24 cellular contexts compared by ENCODE assay signal in the genomic region with DNA sequence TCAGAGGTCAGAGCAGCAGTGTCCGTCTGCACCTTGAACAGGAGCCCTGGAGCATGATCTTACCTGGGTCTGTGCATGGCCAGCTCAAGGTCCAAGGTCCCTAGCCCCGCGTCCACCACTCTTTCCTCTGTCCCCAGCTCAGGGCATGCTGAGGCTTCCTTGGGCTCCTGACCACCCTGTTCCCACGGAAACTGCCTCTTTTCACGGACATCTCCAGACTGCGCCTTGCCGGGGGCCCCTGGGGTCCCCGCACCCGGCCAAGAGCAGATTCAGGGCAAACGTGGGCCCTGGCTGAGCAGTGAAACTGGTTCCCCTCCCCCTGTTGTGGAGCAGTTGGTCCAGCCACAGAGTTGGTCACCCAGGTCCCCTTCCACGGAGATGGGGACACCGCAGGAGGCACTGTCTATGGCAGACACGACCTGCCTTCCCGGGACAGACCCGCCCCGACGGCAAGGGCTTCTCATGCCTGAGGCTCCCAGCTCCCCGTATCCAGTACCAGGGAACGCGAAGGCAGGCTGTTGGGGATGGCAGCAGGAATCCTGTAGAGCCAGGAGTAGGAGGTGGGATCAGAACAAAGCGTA.
"Had no signal": no experiment of that assay in that cellular context is flagged by ENCODE, and none has a peak within 500 bp of the region (broad histone marks: within the 10 kb centered on the region; RNA-seq: fewer than 3 reads in every experiment).

No MANE protein-coding gene starts in this region.

- H3K4me1 Mint-ChIP-seq: naive thymus-derived CD8-positive, alpha-beta T cell; stimulated activated naive B cell treated with anti-CD40 and anti-IgM and Interleukin-4, amounts not matched to agents 10 μg/mL and 1 μg/mL and 100 μg/mL, for 72 hours had no signal

- H3K4me1 ChIP-seq: gastrocnemius medialis, left lung, parathyroid adenoma, psoas muscle, tibial nerve, upper lobe of left lung, uterus had no signal

- H3K27ac ChIP-seq: gastrocnemius medialis, left lung, parathyroid adenoma, psoas muscle, skin epidermis, thoracic aorta, tibial nerve, upper lobe of left lung, uterus had no signal

- H3K4me3 Mint-ChIP-seq: effector memory CD8-positive, alpha-beta T cell; naive thymus-derived CD8-positive, alpha-beta T cell; nephron progenitor cell; stimulated activated naive B cell treated with anti-CD40 and anti-IgM and Interleukin-4, amounts not matched to agents 10 μg/mL and 1 μg/mL and 100 μg/mL, for 72 hours; stimulated activated naive CD8-positive, alpha-beta T cell treated with anti-CD3 and anti-CD28 coated beads, Interleukin-15, Interleukin-2, amounts not matched to agents 100 ng/mL and 50 ng/mL, for 24 hours had no signal

- FAIRE-seq: endometrium, keratinocyte had no signal

- H3K27ac Mint-ChIP-seq: effector memory CD8-positive, alpha-beta T cell; naive thymus-derived CD8-positive, alpha-beta T cell; stimulated activated naive B cell treated with anti-CD40 and anti-IgM and Interleukin-4, amounts not matched to agents 10 μg/mL and 1 μg/mL and 100 μg/mL, for 72 hours; stimulated activated naive CD8-positive, alpha-beta T cell treated with anti-CD3 and anti-CD28 coated beads, Interleukin-15, Interleukin-2, amounts not matched to agents 100 ng/mL and 50 ng/mL, for 24 hours had no signal

- DNase-seq: cortex of kidney; effector memory CD8-positive, alpha-beta T cell; erythroblast; foreskin fibroblast; gastrocnemius medialis; mammary epithelial cell; mesendoderm; naive thymus-derived CD8-positive, alpha-beta T cell; nephron progenitor cell; psoas muscle; right cardiac atrium; stimulated activated CD4-positive, alpha-beta T cell treated with anti-CD3 and anti-CD28 coated beads, Interleukin-15, amount 100 ng/mL, for 24 hours; stimulated activated CD4-positive, alpha-beta T cell treated with anti-CD3 and anti-CD28 coated beads, Interleukin-2, amount 100 ng/mL, for 48 hours; stimulated activated naive B cell treated with anti-CD40 and anti-IgM and Interleukin-4, amounts not matched to agents 10 μg/mL and 1 μg/mL and 100 μg/mL, for 72 hours; upper lobe of left lung; uterus had no signal

- H3K9me3 ChIP-seq: gastrocnemius medialis, left lung, psoas muscle, thoracic aorta, upper lobe of left lung, uterus had no signal

- H3K27me3 ChIP-seq: gastrocnemius medialis, tibial nerve, upper lobe of left lung, uterus had no signal

- H3K9me3 Mint-ChIP-seq: effector memory CD8-positive, alpha-beta T cell; naive thymus-derived CD8-positive, alpha-beta T cell; stimulated activated naive CD8-positive, alpha-beta T cell treated with anti-CD3 and anti-CD28 coated beads, Interleukin-15, Interleukin-2, amounts not matched to agents 100 ng/mL and 50 ng/mL, for 24 hours had no signal

- H3K4me3 ChIP-seq: gastrocnemius medialis, left lung, psoas muscle, skin epidermis, thoracic aorta, tibial nerve, upper lobe of left lung, uterus had no signal

- H3K36me3 ChIP-seq: gastrocnemius medialis, left lung, thoracic aorta, tibial nerve, upper lobe of left lung, uterus had no signal

- ATAC-seq: effector memory CD8-positive, alpha-beta T cell; gastrocnemius medialis; left lung; naive thymus-derived CD8-positive, alpha-beta T cell; psoas muscle; right cardiac atrium; stimulated activated naive B cell treated with anti-CD40 and anti-IgM and Interleukin-4, amounts not matched to agents 10 μg/mL and 1 μg/mL and 100 μg/mL, for 72 hours had no signal

- H3K36me3 Mint-ChIP-seq: naive thymus-derived CD8-positive, alpha-beta T cell; stimulated activated naive B cell treated with anti-CD40 and anti-IgM and Interleukin-4, amounts not matched to agents 10 μg/mL and 1 μg/mL and 100 μg/mL, for 72 hours had no signal

- H3K9ac ChIP-seq: parathyroid adenoma had no signal
